17 cellular contexts compared by ENCODE assay signal in the genomic region with DNA sequence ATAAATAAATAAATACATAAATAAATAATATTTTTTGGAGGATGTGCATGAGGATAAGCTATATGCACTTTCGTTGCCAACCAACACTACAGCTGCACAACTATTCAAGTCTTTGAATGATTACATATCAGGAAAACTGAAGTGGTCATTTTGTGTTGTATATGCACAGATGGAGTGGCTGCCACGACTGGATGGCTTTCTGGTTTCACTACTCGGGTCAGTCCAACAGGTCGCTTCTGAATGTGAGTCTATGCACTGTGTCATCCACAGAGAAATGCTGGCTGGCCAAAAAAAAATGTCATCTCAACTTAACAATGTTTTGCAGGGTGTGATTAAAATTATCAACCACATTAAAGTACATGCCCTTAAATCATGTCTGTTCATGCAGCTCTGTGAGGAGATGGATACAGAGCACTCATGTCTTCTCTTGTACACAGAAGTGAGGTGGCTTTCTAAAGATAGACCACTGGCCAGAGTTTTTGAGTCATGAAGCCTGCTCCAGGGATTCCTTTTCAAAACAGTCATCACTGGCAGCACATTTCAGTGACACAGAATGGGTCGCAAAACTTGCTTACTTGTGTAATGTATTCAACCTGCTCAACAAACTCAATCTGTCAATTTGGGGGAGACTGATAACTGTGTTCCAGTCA.
DNase-seq lines count a peak whose midpoint lies in the region; ATAC-seq and TF ChIP-seq lines count a peak whose summit lies in the region.
"Had no signal": no experiment of that assay in that cellular context is flagged by ENCODE, and none has a peak within 500 bp of the region (broad histone marks: within the 10 kb centered on the region; RNA-seq: fewer than 3 reads in every experiment).

No MANE protein-coding gene starts in this region.

- H3K9me3 ChIP-seq in heart left ventricle (peaks cover 0 to 8% (median 0%) of the 10 kb centered on the region in 12 donors), MG63 (no peaks in the 10 kb centered on the region), body of pancreas (no peaks in the 10 kb centered on the region)

- TF ChIP-seq POLR2A in heart left ventricle (IDR thresholded peaks at IDR 0.05) (no peak), body of pancreas (IDR thresholded peaks at IDR 0.05) (no peak)

- H3K4me3 ChIP-seq in heart left ventricle (no peak overlapping the region), MG63 (no peak overlapping the region), body of pancreas (no peak overlapping the region)
- H3K4me3 ChIP-seq: GM23248 had no signal

- 43 to 55% (median 47%) methylated on average over 5 of the region's 5 CpGs for WGBS in heart left ventricle, 4 donors
- 59 to 64% methylated on average over 5 of the region's 5 CpGs for WGBS in body of pancreas, 2 donors

- intact Hi-C loops in heart left ventricle (cut with DNase I) (no loop called here), Right ventricle myocardium inferior (cut with DNase I) (no loop called here), body of pancreas (cut with DNase I) (no loop called here)

- peaks cover 0 to 6% (median 0%) of the 10 kb centered on the region in 12 donors for H3K4me1 ChIP-seq in heart left ventricle
- no peaks in the 10 kb centered on the region for H3K4me1 ChIP-seq in body of pancreas

- ATAC-seq in heart left ventricle, result peak; percentile 86 to 90 (median 87)
- ATAC-seq in Right ventricle myocardium inferior, result no peak
- ATAC-seq in GM18867 (IDR thresholded peaks at IDR 0.05; ENCODE audit: unreplicated experiment), result peak; percentile 48
- ATAC-seq in body of pancreas, result no peak
- ATAC-seq in GM19395 (IDR thresholded peaks at IDR 0.05; ENCODE audit: unreplicated experiment), result no peak
- ATAC-seq: CD8-positive, alpha-beta T cell had no signal

- TF ChIP-seq CTCF in heart left ventricle (IDR thresholded peaks at IDR 0.05) (no peak), body of pancreas (IDR thresholded peaks at IDR 0.05) (no peak)

- H3K36me3 ChIP-seq in heart left ventricle (no peaks in the 10 kb centered on the region), MG63 (no peaks in the 10 kb centered on the region), body of pancreas (replicated peaks in 1 of 2; ENCODE audit: insufficient read depth in 1 of 2, low read depth in 2 of 2) (no peaks in the 10 kb centered on the region)

- H3K27me3 ChIP-seq in heart left ventricle, result no peaks in the 10 kb centered on the region
- no peaks in the 10 kb centered on the region for H3K27me3 ChIP-seq in MG63
- no peaks in the 10 kb centered on the region for H3K27me3 ChIP-seq in body of pancreas

- DNase-seq in heart left ventricle, result peak in 1 of 5 donors; percentile 10
- DNase-seq in Right ventricle myocardium inferior (ENCODE audit: missing footprints), result no peak
- peak; percentile 5 for DNase-seq in MG63
- DNase-seq in myocyte (ENCODE audit: low read depth), result peak; percentile 1
- DNase-seq in body of pancreas, result no peak
- no peak for DNase-seq in NOMO-1 (lab: John Stamatoyannopoulos, UW; ENCODE audit: unreplicated experiment in 2 of 2)
- DNase-seq: CD8-positive, alpha-beta T cell; COR-L47; DMS153; DMS79 treated with DMSO at 0.1 percent for 48 hours; EL; GDM1; GM23248; H7 had no signal

- H3K27ac ChIP-seq in heart left ventricle (peak overlapping the region in 1 of 12 donors; percentile 14), body of pancreas (no peak overlapping the region)
- H3K27ac ChIP-seq: 22Rv1, GM23248 had no signal

Comparison
In these comparisons a context has a peak if more than half of its experiments do, and no peak if none do; other contexts are left out.
1. ATAC-seq: peak in heart left ventricle (4 of 4) and GM18867 (single experiment); none in Right ventricle myocardium inferior (single experiment), body of pancreas (single experiment) and GM19395 (single experiment).
2. DNase-seq: peak in MG63 (single experiment) and myocyte (single experiment); none in Right ventricle myocardium inferior (single experiment), body of pancreas (0 of 4) and NOMO-1 (0 of 2).